In genomic region chr3:50165388-50166308, GRCh38 we compare ENCODE assay signal across 9 cellular contexts. TPM values are rescaled to one million over a fixed set of nuclear protein-coding genes. Genes with fewer than 3 reads are reported as not detected.
DNase-seq lines count a peak whose midpoint lies in the region; ATAC-seq and TF ChIP-seq lines count a peak whose summit lies in the region.
"Had no signal": no experiment of that assay in that cellular context is flagged by ENCODE, and none has a peak within 500 bp of the region (broad histone marks: within the 10 kb centered on the region; RNA-seq: fewer than 3 reads in every experiment).

No MANE protein-coding gene starts in this region.

- in situ Hi-C loops in astrocyte of the cerebellum (cut with HindIII; ENCODE audit: low sequenced_read_pairs), result no loop called here

- H3K27me3 ChIP-seq in hepatocyte, result no peaks in the 10 kb centered on the region

- H3K4me3 ChIP-seq in astrocyte of the cerebellum (ENCODE audit: low read depth, low read length), result no peak overlapping the region
- H3K4me3 ChIP-seq in hepatocyte, result no peak overlapping the region
- no peak overlapping the region for H3K4me3 ChIP-seq in retinal pigment epithelial cell (ENCODE audit: low read length)

- no peaks in the 10 kb centered on the region for H3K9me2 ChIP-seq in hepatocyte (replicated peaks; ENCODE audit: insufficient read depth)

- DNase-seq in EL (peak; percentile 74), astrocyte of the cerebellum (ENCODE audit: low read depth) (peak; percentile 58), hepatocyte (ENCODE audit: low spot score) (no peak), retinal pigment epithelial cell (ENCODE audit: low read depth) (peak; percentile 78), NCI-H2227 (lab: John Stamatoyannopoulos, UW; ENCODE audit: unreplicated experiment) (no peak), DMS 273 treated with DMSO at 0.1 percent for 48 hours (lab: John Stamatoyannopoulos, UW) (no peak)

- peak overlapping the region; percentile 46 for H3K4me2 ChIP-seq in hepatocyte

- peaks cover 7% of the 10 kb centered on the region for H3K79me2 ChIP-seq in hepatocyte

- peaks cover 28% of the 10 kb centered on the region for H4K20me1 ChIP-seq in hepatocyte (ENCODE audit: insufficient read depth, poor library complexity, severe bottlenecking)

- no peaks in the 10 kb centered on the region for H3K9me3 ChIP-seq in hepatocyte (ENCODE audit: low read depth)
- H3K9me3 ChIP-seq: neutrophil had no signal

- no peaks in the 10 kb centered on the region for H3K36me3 ChIP-seq in hepatocyte (replicated peaks; ENCODE audit: insufficient read depth, low read depth)
- H3K36me3 ChIP-seq: neutrophil had no signal

- 53% methylated on average over 15 of the region's 18 CpGs for WGBS in hepatocyte (ENCODE audit: low lambda C conversion rate, missing lambda C conversion rate)

- H2AFZ ChIP-seq in hepatocyte, result no peak overlapping the region

- no peak for TF ChIP-seq CTCF in astrocyte of the cerebellum (IDR thresholded peaks at IDR 0.05; ENCODE audit: low read depth, low read length, missing control alignments)
- TF ChIP-seq CTCF in hepatocyte (IDR thresholded peaks at IDR 0.05; ENCODE audit: poor library complexity), result no peak
- no peak for TF ChIP-seq CTCF in retinal pigment epithelial cell (conservative IDR thresholded peaks at IDR 0.05; ENCODE audit: low read depth, low read length)

- ATAC-seq in HG02763 (IDR thresholded peaks at IDR 0.05; ENCODE audit: unreplicated experiment) (no peak), GM21528 (IDR thresholded peaks at IDR 0.05; ENCODE audit: low FRiP score, unreplicated experiment) (no peak)

- peak overlapping the region; percentile 48 for H3K27ac ChIP-seq in hepatocyte
- H3K27ac ChIP-seq: neutrophil had no signal

- H3K4me1 ChIP-seq in hepatocyte (ENCODE audit: insufficient read depth), result peaks cover 37% of the 10 kb centered on the region

RNA-seq across cellular contexts. Expression of gene SEMA3F, which starts 10.5 kb away (rescaled TPM):
- total RNA-seq in hepatocyte, result 11.8 and 15.5 TPM in 2 replicates
- polyA plus RNA-seq in hepatocyte, result 13.9 and 16.8 TPM in 2 replicates

RNA-seq across cellular contexts. Expression of gene GNAT1, which starts 25.8 kb away (rescaled TPM):
- total RNA-seq in hepatocyte, result not detected in 2 replicates
- not detected in 2 replicates for polyA plus RNA-seq in hepatocyte

RNA-seq across cellular contexts. Expression of gene SLC38A3, which starts 39.4 kb away (rescaled TPM):
- 22.6 and 24.7 TPM in 2 replicates for total RNA-seq in hepatocyte
- polyA plus RNA-seq in hepatocyte, result 37.9 and 56.6 TPM in 2 replicates

Comparison
In these comparisons a context has a peak if more than half of its experiments do, and no peak if none do; other contexts are left out.
1. DNase-seq: peak in EL (single experiment), astrocyte of the cerebellum (single experiment) and retinal pigment epithelial cell (single experiment); none in hepatocyte (single experiment), NCI-H2227 (single experiment) and DMS 273 treated with DMSO at 0.1 percent for 48 hours (single experiment).